In genomic region chr4:3954540-3955360, GRCh38 we compare ENCODE assay signal across 8 cellular contexts.
A peak's percentile ranks its signal among the peaks of the same experiment; 100 is the strongest.
DNase-seq lines count a peak whose midpoint lies in the region; ATAC-seq and TF ChIP-seq lines count a peak whose summit lies in the region.
"Not testable (repeated sequence)": the region's sequence is repeated elsewhere in the genome, so short reads cannot be mapped to it uniquely, and the experiment has no call there.

No MANE protein-coding gene starts in this region.

- DNase-seq in COLO668 (lab: John Stamatoyannopoulos, UW; ENCODE audit: unreplicated experiment) = peak; percentile 58
- peak; percentile 92 for DNase-seq in HFF-Myc (ENCODE audit: extremely low read depth, low read depth)
- DNase-seq in NCI-H187 treated with DMSO at 0.1 percent for 48 hours (lab: John Stamatoyannopoulos, UW) = peak; percentile 38
- peak in 4 of 5 experiments; percentile 45 to 71 (median 52) for DNase-seq in T-helper 2 cell
- DNase-seq in activated naive CD8-positive, alpha-beta T cell treated with anti-CD3 and anti-CD28 coated beads, Interleukin-2, amount 50 U/mL, for 16 hours (ENCODE audit: low read depth, low spot score) = peak; percentile 59
- DNase-seq in stimulated activated CD8-positive, alpha-beta memory T cell treated with anti-CD3 and anti-CD28 coated beads, Interleukin-4, amount 100 ng/mL, for 4 hours (ENCODE audit: low read depth in 2 of 2, low spot score in 1 of 2) = peak; percentile 38 to 42

- TF ChIP-seq EP300 in gastroesophageal sphincter (IDR thresholded peaks at IDR 0.05) = not testable (repeated sequence)

- H3K4me1 Mint-ChIP-seq in nephron = not testable (repeated sequence)

- H3K4me3 Mint-ChIP-seq in nephron = peak overlapping the region; percentile 91 to 96 (median 93)

- not testable (repeated sequence) for ATAC-seq in gastroesophageal sphincter

- TF ChIP-seq POLR2A in gastroesophageal sphincter (IDR thresholded peaks at IDR 0.05) = not testable (repeated sequence)

- H3K27me3 Mint-ChIP-seq in nephron (ENCODE audit: low read depth) = peaks cover 11% of the 10 kb centered on the region

- peak overlapping the region; percentile 15 to 88 (median 87) for H3K27ac ChIP-seq in gastroesophageal sphincter

- H3K9me3 Mint-ChIP-seq in nephron = not testable (repeated sequence)

- H3K36me3 ChIP-seq in gastroesophageal sphincter = not testable (repeated sequence)

- TF ChIP-seq CTCF in HFF-Myc (IDR thresholded peaks at IDR 0.05; ENCODE audit: low read depth, low read length, missing control alignments); gastroesophageal sphincter (IDR thresholded peaks at IDR 0.05); nephron (IDR thresholded peaks at IDR 0.05; ENCODE audit: unreplicated experiment in 3 of 3): not testable (repeated sequence)

- H3K9me3 ChIP-seq in gastroesophageal sphincter = not testable (repeated sequence)

- not testable (repeated sequence) for H3K27me3 ChIP-seq in gastroesophageal sphincter

- H3K4me3 ChIP-seq in HFF-Myc (replicated peaks; ENCODE audit: low read depth, low read length) = peak overlapping the region; percentile 67
- H3K4me3 ChIP-seq in gastroesophageal sphincter = peak overlapping the region; percentile 62 to 78

- H3K4me1 ChIP-seq in gastroesophageal sphincter = peaks cover 0 to 15% (median 0%) of the 10 kb centered on the region in 3 donors

- peak overlapping the region; percentile 65 to 90 (median 88) for H3K27ac Mint-ChIP-seq in nephron

- not testable (repeated sequence) for H3K36me3 Mint-ChIP-seq in nephron (ENCODE audit: low read depth)

- WGBS in gastroesophageal sphincter (ENCODE audit: low coverage in 1 of 2), 2 donors = 4 to 6% methylated on average over 3 to 4 of the region's 57 CpGs

Comparison
In these comparisons a context has a peak if more than half of its experiments do, and no peak if none do; other contexts are left out.
1. DNase-seq: peak in every context shown above with its lines; median percentile 92 in HFF-Myc; 59 in activated naive CD8-positive, alpha-beta T cell treated with anti-CD3 and anti-CD28 coated beads, Interleukin-2, amount 50 U/mL, for 16 hours; 58 in COLO668; 52 in T-helper 2 cell; 40 in stimulated activated CD8-positive, alpha-beta memory T cell treated with anti-CD3 and anti-CD28 coated beads, Interleukin-4, amount 100 ng/mL, for 4 hours; 38 in NCI-H187 treated with DMSO at 0.1 percent for 48 hours.